In genomic region chr4:75630932-75631320, GRCh38 we compare ENCODE assay signal across 8 cellular contexts. TPM values are rescaled to one million over a fixed set of nuclear protein-coding genes. Genes with fewer than 3 reads are reported as not detected.
A peak's percentile ranks its signal among the peaks of the same experiment; 100 is the strongest.
DNase-seq lines count a peak whose midpoint lies in the region; ATAC-seq and TF ChIP-seq lines count a peak whose summit lies in the region.

No MANE protein-coding gene starts in this region.

- no peak for TF ChIP-seq CTCF in uterus (IDR thresholded peaks at IDR 0.05)
- no peak for TF ChIP-seq CTCF in GM10266 (IDR thresholded peaks at IDR 0.05; ENCODE audit: control insufficient read depth, insufficient read depth, low read depth, missing control alignments)

- peak overlapping the region in 1 of 2 donors; percentile 59 for H3K9ac ChIP-seq in duodenal mucosa (ENCODE audit: low read depth in 1 of 2, low read length in 2 of 2)
- peak overlapping the region; percentile 52 for H3K9ac ChIP-seq in mucosa of stomach (ENCODE audit: low read length)

- intact Hi-C loops in Right ventricle myocardium inferior (cut with DNase I) (no loop called here), cardiac septum (cut with DNase I) (no loop called here), uterus (cut with DNase I; ENCODE audit: low total_unique reads) (no loop called here)

- H3K4me3 ChIP-seq in duodenal mucosa (ENCODE audit: low read depth in 1 of 2, low read length in 2 of 2) (peak overlapping the region; percentile 70 to 74), mucosa of stomach (ENCODE audit: low read length) (peak overlapping the region; percentile 80), uterus (peak overlapping the region; percentile 49 to 60)

- TF ChIP-seq POLR2A in uterus (IDR thresholded peaks at IDR 0.05): no peak

- no peaks in the 10 kb centered on the region for H3K9me3 ChIP-seq in duodenal mucosa (ENCODE audit: control insufficient read depth in 1 of 2, low read length in 2 of 2)
- no peaks in the 10 kb centered on the region for H3K9me3 ChIP-seq in mucosa of stomach (ENCODE audit: control insufficient read depth, low read length)
- no peaks in the 10 kb centered on the region for H3K9me3 ChIP-seq in uterus

- DNase-seq in Right ventricle myocardium inferior (ENCODE audit: missing footprints) (no peak), cardiac septum (ENCODE audit: low spot score) (no peak), uterus (peak in 1 of 2 donors; percentile 16), activated gamma-delta T cell (lab: John Stamatoyannopoulos, UW) (no peak), GM10266 (ENCODE audit: extremely low spot score) (no peak), SKM-1 (lab: John Stamatoyannopoulos, UW; ENCODE audit: unreplicated experiment) (no peak)

- no peaks in the 10 kb centered on the region for H3K27me3 ChIP-seq in duodenal mucosa (ENCODE audit: control insufficient read depth in 1 of 2, insufficient read depth in 2 of 2, low read length in 2 of 2)
- peaks cover 4% of the 10 kb centered on the region for H3K27me3 ChIP-seq in mucosa of stomach (ENCODE audit: control insufficient read depth, insufficient read depth, low read length)
- no peaks in the 10 kb centered on the region for H3K27me3 ChIP-seq in uterus

- H3K36me3 ChIP-seq in duodenal mucosa (ENCODE audit: control insufficient read depth in 1 of 2, insufficient read depth in 2 of 2, low read length in 2 of 2): no peaks in the 10 kb centered on the region
- no peaks in the 10 kb centered on the region for H3K36me3 ChIP-seq in mucosa of stomach (ENCODE audit: control insufficient read depth, insufficient read depth, low read length)
- H3K36me3 ChIP-seq in uterus: no peaks in the 10 kb centered on the region

- H3K27ac ChIP-seq in duodenal mucosa (ENCODE audit: low read depth, low read length) (no peak overlapping the region), uterus (peak overlapping the region; percentile 24 to 40)

- H3K4me1 ChIP-seq in duodenal mucosa (ENCODE audit: control insufficient read depth in 1 of 2, insufficient read depth in 2 of 2, low read length in 2 of 2): peaks cover 0 to 11% of the 10 kb centered on the region in 2 donors
- peaks cover 4% of the 10 kb centered on the region for H3K4me1 ChIP-seq in mucosa of stomach (ENCODE audit: control insufficient read depth, insufficient read depth, low read length)
- no peaks in the 10 kb centered on the region for H3K4me1 ChIP-seq in uterus

- peak; percentile 21 for ATAC-seq in Right ventricle myocardium inferior

RNA-seq across cellular contexts. Expression of gene CDKL2, which starts 0.6 kb away (rescaled TPM):
- total RNA-seq in Right ventricle myocardium inferior (0.11 TPM), cardiac septum (0.70 TPM), uterus (1 to 10 TPM in 2 of 4 donors, not detected in 2; 1.2 to 3.1 TPM)

RNA-seq across cellular contexts. Expression of gene G3BP2, which starts 42.3 kb away (rescaled TPM):
- total RNA-seq in Right ventricle myocardium inferior (65.5 TPM), cardiac septum (78.3 TPM), uterus (100 to 1,000 TPM in 1 of 4 donors, 10 to 100 TPM in 3; 43.2 to 215 (median 74.1) TPM)
